Comparison of ENCODE assay signal across 9 cellular contexts in the genomic region with DNA sequence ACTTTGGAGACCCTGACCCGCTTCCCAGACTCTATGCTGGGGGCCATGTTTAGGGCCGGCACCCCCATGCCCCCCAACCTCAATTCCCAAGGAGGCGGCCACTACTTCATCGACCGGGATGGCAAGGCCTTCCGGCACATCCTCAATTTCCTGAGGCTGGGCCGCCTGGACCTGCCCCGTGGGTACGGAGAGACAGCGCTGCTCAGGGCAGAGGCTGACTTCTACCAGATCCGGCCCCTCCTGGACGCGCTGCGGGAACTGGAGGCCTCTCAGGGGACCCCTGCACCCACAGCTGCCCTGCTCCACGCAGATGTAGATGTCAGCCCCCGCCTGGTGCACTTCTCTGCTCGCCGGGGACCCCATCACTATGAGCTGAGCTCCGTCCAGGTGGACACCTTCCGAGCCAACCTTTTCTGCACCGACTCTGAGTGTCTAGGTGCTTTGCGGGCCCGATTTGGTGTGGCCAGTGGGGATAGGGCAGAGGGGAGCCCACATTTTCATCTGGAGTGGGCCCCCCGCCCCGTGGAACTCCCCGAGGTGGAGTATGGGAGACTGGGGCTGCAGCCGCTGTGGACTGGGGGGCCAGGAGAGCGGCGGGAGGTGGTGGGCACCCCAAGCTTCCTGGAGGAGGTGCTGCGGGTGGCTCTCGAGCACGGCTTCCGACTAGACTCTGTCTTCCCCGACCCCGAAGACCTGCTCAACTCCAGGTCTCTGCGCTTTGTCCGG. TPM values are rescaled to one million over a fixed set of nuclear protein-coding genes. Genes with fewer than 3 reads are reported as not detected.
DNase-seq lines count a peak whose midpoint lies in the region; FAIRE-seq and TF ChIP-seq lines count a peak whose summit lies in the region.
"Had no signal": no experiment of that assay in that cellular context is flagged by ENCODE, and none has a peak within 500 bp of the region (broad histone marks: within the 10 kb centered on the region; RNA-seq: fewer than 3 reads in every experiment).

No MANE protein-coding gene starts in this region.

- peaks cover 23% of the 10 kb centered on the region for H3K79me2 ChIP-seq in keratinocyte (ENCODE audit: control insufficient read depth, insufficient read depth, low read length)

- FAIRE-seq in keratinocyte (lab: Jason Lieb, UNC) = no peak

- H3K9me3 ChIP-seq in keratinocyte (ENCODE audit: control insufficient read depth, low read depth, low read length) (no peaks in the 10 kb centered on the region), stomach (no peaks in the 10 kb centered on the region)

- peaks cover 2% of the 10 kb centered on the region; the same call in 1 of the 2 replicates for H3K27me3 Mint-ChIP-seq in HFFc6 (ENCODE audit: insufficient read depth)
- H3K27me3 Mint-ChIP-seq in activated naive CD8-positive, alpha-beta T cell = no peaks in the 10 kb centered on the region

- H3K9me3 Mint-ChIP-seq in HFFc6 = no peaks in the 10 kb centered on the region
- H3K9me3 Mint-ChIP-seq in activated naive CD8-positive, alpha-beta T cell (ENCODE audit: low read depth) = no peaks in the 10 kb centered on the region

- dilution Hi-C loops in keratinocyte (cut with MboI; ENCODE audit: extremely low pct_ligation_motif_present, low sequenced_read_pairs) = no loop called here

- no peak for DNase-seq in HFFc6
- no peak for DNase-seq in keratinocyte (ENCODE audit: low read depth, low spot score)
- DNase-seq in stomach = no peak
- DNase-seq in GM10248 (ENCODE audit: extremely low spot score) = no peak
- DNase-seq in MV-4-11 (lab: John Stamatoyannopoulos, UW) = no peak
- DNase-seq in ureter (ENCODE audit: low spot score) = no peak
- DNase-seq: NCI-H187 treated with DMSO at 0.1 percent for 48 hours had no signal

- peak overlapping the region; percentile 93 for H3K27ac Mint-ChIP-seq in HFFc6
- H3K27ac Mint-ChIP-seq in activated naive CD8-positive, alpha-beta T cell = no peak overlapping the region

- TF ChIP-seq CTCF in HFFc6 (IDR thresholded peaks at IDR 0.05) (no peak), keratinocyte (optimal IDR thresholded peaks at IDR 0.05 in 1 of 3, IDR thresholded peaks at IDR 0.05 in 1 of 3, conservative IDR thresholded peaks at IDR 0.05 in 1 of 3; ENCODE audit: extremely low read depth in 1 of 3, insufficient read depth in 2 of 3, low read length in 3 of 3) (no peak), stomach (IDR thresholded peaks at IDR 0.05) (no peak), GM10248 (IDR thresholded peaks at IDR 0.05; ENCODE audit: control extremely low read depth, extremely low read depth, low read depth, missing control alignments) (no peak)

- WGBS in stomach, 5 donors = 86 to 91% (median 89%) methylated on average over 25 to 37 of the region's 37 CpGs

- H3K27me3 ChIP-seq in keratinocyte (ENCODE audit: control insufficient read depth, extremely low read depth, insufficient read depth, low read length) (no peaks in the 10 kb centered on the region), stomach (no peaks in the 10 kb centered on the region)

- peak overlapping the region; percentile 98 for H3K27ac ChIP-seq in keratinocyte (ENCODE audit: control insufficient read depth, insufficient read depth, low read length)
- peak overlapping the region in 4 of 5 donors; percentile 95 to 99 (median 98) for H3K27ac ChIP-seq in stomach

- CTCF ChIA-PET in GM10248 (lab: Yijun Ruan, JAX) = interaction anchor here (0.7 to 8.1 kb wide), 10 partner anchors 15 to 225 kb away, joined by 3 to 62 read pairs (median 5); partner anchors contain the start of genes ACAP1, SENP3 and TNFSF13

- no peaks in the 10 kb centered on the region for H3K9me1 ChIP-seq in keratinocyte (ENCODE audit: control insufficient read depth, extremely low read depth, insufficient read depth, low read length)

- H2AFZ ChIP-seq in keratinocyte (ENCODE audit: control insufficient read depth, low read length) = no peak overlapping the region

- H3K4me1 Mint-ChIP-seq in HFFc6 (ENCODE audit: low read depth) = peaks cover 53% of the 10 kb centered on the region
- H3K4me1 Mint-ChIP-seq in activated naive CD8-positive, alpha-beta T cell (ENCODE audit: low read depth) = peaks cover 24% of the 10 kb centered on the region

- H3K4me1 ChIP-seq in keratinocyte (ENCODE audit: control insufficient read depth, extremely low read depth, insufficient read depth, low read length) = peaks cover 40% of the 10 kb centered on the region
- H3K4me1 ChIP-seq in stomach = peaks cover 38 to 76% (median 67%) of the 10 kb centered on the region in 4 donors

- peak overlapping the region; percentile 58 to 74 (median 66) for H3K4me3 ChIP-seq in keratinocyte (ENCODE audit: control insufficient read depth in 2 of 3, extremely low read depth in 1 of 3, insufficient read depth in 2 of 3, low read depth in 1 of 3, low read length in 3 of 3)
- H3K4me3 ChIP-seq in stomach = peak overlapping the region; percentile 60 to 84 (median 71)

- H3K4me2 ChIP-seq in keratinocyte (ENCODE audit: control insufficient read depth, extremely low read depth, insufficient read depth, low read depth, low read length) = peak overlapping the region; percentile 95

- H3K36me3 Mint-ChIP-seq in HFFc6 (ENCODE audit: low read depth) = no peaks in the 10 kb centered on the region
- H3K36me3 Mint-ChIP-seq in activated naive CD8-positive, alpha-beta T cell = no peaks in the 10 kb centered on the region

- TF ChIP-seq EP300 in stomach (IDR thresholded peaks at IDR 0.05) = no peak

- peak overlapping the region; percentile 99 for H3K9ac ChIP-seq in keratinocyte (ENCODE audit: control insufficient read depth, extremely low read depth, insufficient read depth, low read length)

- intact Hi-C loops in stomach (cut with DNase I; ENCODE audit: low total_unique reads) = no loop called here

- no peaks in the 10 kb centered on the region for H4K20me1 ChIP-seq in keratinocyte (ENCODE audit: control insufficient read depth, extremely low read depth, insufficient read depth, low read length)

- POLR2A ChIA-PET in GM10248 (lab: Yijun Ruan, JAX) = interaction anchor here (0.5 to 0.8 kb wide), 2 partner anchors 16 to 47 kb away, joined by 3 to 4 read pairs; partner anchors contain the start of gene ACAP1

- peak overlapping the region; percentile 91 for H3K4me3 Mint-ChIP-seq in HFFc6
- H3K4me3 Mint-ChIP-seq in activated naive CD8-positive, alpha-beta T cell = peak overlapping the region; percentile 86

- H3K36me3 ChIP-seq in keratinocyte (ENCODE audit: control insufficient read depth in 2 of 2, extremely low read depth in 1 of 2, insufficient read depth in 2 of 2, low read length in 2 of 2) = no peaks in the 10 kb centered on the region
- H3K36me3 ChIP-seq in stomach = peaks cover 0 to 1% (median 0%) of the 10 kb centered on the region in 4 donors

- TF ChIP-seq POLR2A in stomach (IDR thresholded peaks at IDR 0.05) = no peak

RNA-seq across cellular contexts. Expression of gene KCTD11, which starts 1.1 kb away (rescaled TPM):
- 10 to 100 TPM; 11.2 to 14.5 (median 12.6) TPM for total RNA-seq in HFFc6 (2021; fragmentation: NEBNext Ultra II Directional; extraction: Animal tissue kit (Norgen Biotek cat#: 25700))
- 17.5 to 33.7 TPM (median 18.5 TPM) in 3 replicates for polyA plus RNA-seq in keratinocyte
- polyA plus RNA-seq in keratinocyte (2011; ENCODE audit: low read depth) = 5.2 TPM
- 12.7 and 13.5 TPM in 2 replicates for polyA plus RNA-seq in keratinocyte (2011; cell fraction: cytosol; rRNA removed)
- polyA plus RNA-seq in keratinocyte (2011; cell fraction: nucleus; rRNA removed) = 41.9 and 42.9 TPM in 2 replicates
- 19.6 and 27.7 TPM in 2 replicates for polyA plus RNA-seq in keratinocyte (2012; ENCODE audit: low replicate concordance)
- 15.6 to 27.4 TPM (median 15.6 TPM) in 3 replicates for polyA minus RNA-seq in keratinocyte
- 14.2 TPM for polyA minus RNA-seq in keratinocyte (2011; cell fraction: cytosol; rRNA and poly(A)+ RNA removed)
- 13.7 and 14.8 TPM in 2 replicates for polyA minus RNA-seq in keratinocyte (2011; cell fraction: nucleus; rRNA and poly(A)+ RNA removed)
- 10 to 100 TPM in 1 of 5 donors, 1 to 10 TPM in 3, under 1 TPM in 1; 0.58 to 11.0 (median 3.5) TPM for total RNA-seq in stomach
- 10 to 100 TPM in 1 of 3 donors, 1 to 10 TPM in 2; 8.9 to 14.1 (median 9.4) TPM for polyA plus RNA-seq in stomach
- total RNA-seq in ureter = 11.5 TPM

RNA-seq across cellular contexts. Expression of gene TMEM95, which starts 1.9 kb away (rescaled TPM):
- not detected for total RNA-seq in HFFc6 (2021; fragmentation: NEBNext Ultra II Directional; extraction: Animal tissue kit (Norgen Biotek cat#: 25700))
- not detected in 3 replicates for polyA plus RNA-seq in keratinocyte
- polyA plus RNA-seq in keratinocyte (2011; ENCODE audit: low read depth) = not detected
- not detected in 2 replicates for polyA plus RNA-seq in keratinocyte (2011; cell fraction: cytosol; rRNA removed)
- polyA plus RNA-seq in keratinocyte (2011; cell fraction: nucleus; rRNA removed) = not detected in 2 replicates
- polyA plus RNA-seq in keratinocyte (2012; ENCODE audit: low replicate concordance) = not detected in 2 replicates
- polyA minus RNA-seq in keratinocyte = not detected in 3 replicates
- polyA minus RNA-seq in keratinocyte (2011; cell fraction: cytosol; rRNA and poly(A)+ RNA removed) = not detected
- not detected in 2 replicates for polyA minus RNA-seq in keratinocyte (2011; cell fraction: nucleus; rRNA and poly(A)+ RNA removed)
- total RNA-seq in stomach = not detected
- polyA plus RNA-seq in stomach = not detected
- total RNA-seq in ureter = not detected
- total RNA-seq: myocyte had no signal

RNA-seq across cellular contexts. Expression of gene ACAP1, which starts 16.7 kb away (rescaled TPM):
- total RNA-seq in HFFc6 (2021; fragmentation: NEBNext Ultra II Directional; extraction: Animal tissue kit (Norgen Biotek cat#: 25700)) = 1 to 10 TPM; 3.2 to 6.4 (median 4.9) TPM
- polyA plus RNA-seq in keratinocyte = 0.33 to 3.1 TPM (median 1.7 TPM) in 3 replicates
- 0.87 TPM for polyA plus RNA-seq in keratinocyte (2011; ENCODE audit: low read depth)
- 0.27 and 1.1 TPM in 2 replicates for polyA plus RNA-seq in keratinocyte (2011; cell fraction: cytosol; rRNA removed)
- polyA plus RNA-seq in keratinocyte (2011; cell fraction: nucleus; rRNA removed) = 0.22 and 0.29 TPM in 2 replicates
- polyA plus RNA-seq in keratinocyte (2012; ENCODE audit: low replicate concordance) = 3.5 and 11.7 TPM in 2 replicates
- polyA minus RNA-seq in keratinocyte = not detected in 3 replicates
- polyA minus RNA-seq in keratinocyte (2011; cell fraction: cytosol; rRNA and poly(A)+ RNA removed) = not detected
- not detected in 2 replicates for polyA minus RNA-seq in keratinocyte (2011; cell fraction: nucleus; rRNA and poly(A)+ RNA removed)
- total RNA-seq in stomach = 10 to 100 TPM in 4 of 5 donors, 1 to 10 TPM in 1; 8.3 to 33.3 (median 14.7) TPM
- 1 to 10 TPM; 4.4 to 6.4 (median 6.2) TPM for polyA plus RNA-seq in stomach
- 12.7 TPM for total RNA-seq in ureter
- total RNA-seq: myocyte had no signal

RNA-seq across cellular contexts. Expression of gene NEURL4, which starts 23.9 kb away (rescaled TPM):
- total RNA-seq in HFFc6 (2021; fragmentation: NEBNext Ultra II Directional; extraction: Animal tissue kit (Norgen Biotek cat#: 25700)) = 10 to 100 TPM; 18.7 to 24.6 (median 20.4) TPM
- 11.3 to 18.9 TPM (median 13.5 TPM) in 3 replicates for polyA plus RNA-seq in keratinocyte
- 6.3 TPM for polyA plus RNA-seq in keratinocyte (2011; ENCODE audit: low read depth)
- polyA plus RNA-seq in keratinocyte (2011; cell fraction: cytosol; rRNA removed) = 4.4 and 4.9 TPM in 2 replicates
- 70.5 and 88.4 TPM in 2 replicates for polyA plus RNA-seq in keratinocyte (2011; cell fraction: nucleus; rRNA removed)
- polyA plus RNA-seq in keratinocyte (2012; ENCODE audit: low replicate concordance) = 12.4 and 13.1 TPM in 2 replicates
- 12.5 to 33.7 TPM (median 17.8 TPM) in 3 replicates for polyA minus RNA-seq in keratinocyte
- polyA minus RNA-seq in keratinocyte (2011; cell fraction: cytosol; rRNA and poly(A)+ RNA removed) = 6.1 TPM
- 32.3 TPM in 2 replicates for polyA minus RNA-seq in keratinocyte (2011; cell fraction: nucleus; rRNA and poly(A)+ RNA removed)
- 10 to 100 TPM; 17.8 to 84.0 (median 36.4) TPM for total RNA-seq in stomach
- polyA plus RNA-seq in stomach = 10 to 100 TPM in 2 of 3 donors, 1 to 10 TPM in 1; 6.9 to 22.2 (median 15.6) TPM
- total RNA-seq in ureter = 49.6 TPM

RNA-seq across cellular contexts. Expression of gene TNK1, which starts 27.8 kb away (rescaled TPM):
- under 1 TPM; 0.20 to 0.41 (median 0.26) TPM for total RNA-seq in HFFc6 (2021; fragmentation: NEBNext Ultra II Directional; extraction: Animal tissue kit (Norgen Biotek cat#: 25700))
- polyA plus RNA-seq in keratinocyte = 10.6 to 15.8 TPM (median 12.1 TPM) in 3 replicates
- 3.7 TPM for polyA plus RNA-seq in keratinocyte (2011; ENCODE audit: low read depth)
- 5.8 and 7.2 TPM in 2 replicates for polyA plus RNA-seq in keratinocyte (2011; cell fraction: cytosol; rRNA removed)
- 24.5 and 27.5 TPM in 2 replicates for polyA plus RNA-seq in keratinocyte (2011; cell fraction: nucleus; rRNA removed)
- polyA plus RNA-seq in keratinocyte (2012; ENCODE audit: low replicate concordance) = 10.5 and 13.8 TPM in 2 replicates
- 13.9 to 21.5 TPM (median 20.4 TPM) in 3 replicates for polyA minus RNA-seq in keratinocyte
- polyA minus RNA-seq in keratinocyte (2011; cell fraction: cytosol; rRNA and poly(A)+ RNA removed) = 12.9 TPM
- polyA minus RNA-seq in keratinocyte (2011; cell fraction: nucleus; rRNA and poly(A)+ RNA removed) = 19.9 and 21.6 TPM in 2 replicates
- total RNA-seq in stomach = 10 to 100 TPM in 3 of 5 donors, 1 to 10 TPM in 2; 5.7 to 37.1 (median 22.2) TPM
- 10 to 100 TPM in 1 of 3 donors, 1 to 10 TPM in 2; 6.0 to 12.1 (median 7.8) TPM for polyA plus RNA-seq in stomach
- total RNA-seq in ureter = 12.3 TPM
- total RNA-seq: myocyte had no signal
